14 cellular contexts compared by ENCODE assay signal in genomic region chr18:2686349-2686968, GRCh38. TPM values are rescaled to one million over a fixed set of nuclear protein-coding genes. Genes with fewer than 3 reads are reported as not detected.
DNase-seq lines count a peak whose midpoint lies in the region; ATAC-seq and TF ChIP-seq lines count a peak whose summit lies in the region.
"Had no signal": no experiment of that assay in that cellular context is flagged by ENCODE, and none has a peak within 500 bp of the region (broad histone marks: within the 10 kb centered on the region; RNA-seq: fewer than 3 reads in every experiment).

No MANE protein-coding gene starts in this region.

- peaks cover 42 to 82% (median 46%) of the 10 kb centered on the region in 3 donors for H3K36me3 Mint-ChIP-seq in CD8-positive, alpha-beta memory T cell
- H3K36me3 Mint-ChIP-seq in activated B cell treated with CpG ODN at 0.5 μM for 24 hours (ENCODE audit: low read depth) = peaks cover 79% of the 10 kb centered on the region

- POLR2A ChIA-PET in CD8-positive, alpha-beta memory T cell (lab: Charles Lee) = no interaction called here
- POLR2A ChIA-PET in HEK293 (lab: Yijun Ruan, JAX) = no interaction called here
- POLR2A ChIA-PET in activated B cell treated with CpG ODN at 0.5 μM for 24 hours (lab: Charles Lee) = no interaction called here

- ATAC-seq in activated B cell treated with CpG ODN at 0.5 μM for 24 hours (ENCODE audit: low read depth) (no peak), GM19397 (IDR thresholded peaks at IDR 0.05; ENCODE audit: unreplicated experiment) (no peak), HG02763 (IDR thresholded peaks at IDR 0.05; ENCODE audit: unreplicated experiment) (no peak)
- ATAC-seq: activated naive CD4-positive, alpha-beta T cell treated with anti-CD3 and anti-CD28 coated beads, Interleukin-2, amount 50 U/mL, for 72 hours; sciatic nerve had no signal

- peaks cover 6 to 23% (median 19%) of the 10 kb centered on the region in 5 donors for H3K9me3 Mint-ChIP-seq in CD8-positive, alpha-beta memory T cell
- peaks cover 16% of the 10 kb centered on the region for H3K9me3 Mint-ChIP-seq in activated B cell treated with CpG ODN at 0.5 μM for 24 hours

- intact Hi-C loops in activated B cell treated with CpG ODN at 0.5 μM for 24 hours (cut with micrococcal nuclease) = loop anchor here (2.0 kb wide), 1 partner anchor 46 kb away; no protein-coding TSS in a partner anchor

- CTCF ChIA-PET in CD8-positive, alpha-beta memory T cell (lab: Charles Lee) = no interaction called here
- CTCF ChIA-PET in HEK293 (lab: Yijun Ruan, JAX) = interaction anchor here (0.7 kb wide), 1 partner anchor 453 kb away, joined by 4 read pairs; no protein-coding TSS in a partner anchor
- CTCF ChIA-PET in activated B cell treated with CpG ODN at 0.5 μM for 24 hours (lab: Charles Lee) = no interaction called here

- peaks cover 44% of the 10 kb centered on the region for H3K36me3 ChIP-seq in CD8-positive, alpha-beta memory T cell (ENCODE audit: insufficient read depth, low read length)
- H3K36me3 ChIP-seq in HEK293 (ENCODE audit: control insufficient read depth in 2 of 2, insufficient read depth in 1 of 2, low read length in 2 of 2) = peaks cover 17 to 55% of the 10 kb centered on the region in 2 experiments

- H3K27me3 Mint-ChIP-seq in CD8-positive, alpha-beta memory T cell = no peaks in the 10 kb centered on the region
- H3K27me3 Mint-ChIP-seq in activated B cell treated with CpG ODN at 0.5 μM for 24 hours = no peaks in the 10 kb centered on the region

- H3K9me3 ChIP-seq in CD8-positive, alpha-beta memory T cell (ENCODE audit: low read length) = peaks cover 6% of the 10 kb centered on the region
- H3K9me3 ChIP-seq in HEK293 (ENCODE audit: control insufficient read depth, insufficient read depth, low read depth, low read length) = no peaks in the 10 kb centered on the region; the same call in 1 of the 2 replicates
- H3K9me3 ChIP-seq: thoracic aorta had no signal

- H3K4me3 ChIP-seq in CD8-positive, alpha-beta memory T cell (ENCODE audit: low read length) = no peak overlapping the region
- no peak overlapping the region for H3K4me3 ChIP-seq in HEK293 (ENCODE audit: low read depth, low read length)
- H3K4me3 ChIP-seq: thoracic aorta had no signal

- TF ChIP-seq CTCF in HEK293 (tag by site-specific recombination; IDR thresholded peaks at IDR 0.05) (no peak), activated B cell treated with CpG ODN at 0.5 μM for 24 hours (IDR thresholded peaks at IDR 0.05) (no peak)

- peaks cover 54% of the 10 kb centered on the region for H3K4me1 ChIP-seq in CD8-positive, alpha-beta memory T cell (ENCODE audit: insufficient read depth, low read length)
- H3K4me1 ChIP-seq in HEK293 (ENCODE audit: control insufficient read depth, insufficient read depth, low read length) = peaks cover 3% of the 10 kb centered on the region; the same call in 1 of the 2 replicates

- no peaks in the 10 kb centered on the region for H3K27me3 ChIP-seq in CD8-positive, alpha-beta memory T cell (ENCODE audit: insufficient read depth, low read length, poor library complexity, severe bottlenecking)

- H3K4me1 Mint-ChIP-seq in CD8-positive, alpha-beta memory T cell = peaks cover 69 to 83% (median 80%) of the 10 kb centered on the region in 3 donors
- H3K4me1 Mint-ChIP-seq in activated B cell treated with CpG ODN at 0.5 μM for 24 hours = peaks cover 58% of the 10 kb centered on the region

- no peak for DNase-seq in CD8-positive, alpha-beta memory T cell
- no peak for DNase-seq in activated B cell treated with CpG ODN at 0.5 μM for 24 hours
- peak; percentile 19 for DNase-seq in left kidney (ENCODE audit: low read depth, low spot score)
- no peak for DNase-seq in activated gamma-delta T cell (lab: John Stamatoyannopoulos, UW)
- no peak for DNase-seq in LoVo (ENCODE audit: low spot score)
- DNase-seq: MV-4-11, SIG-M5 had no signal

- no peak overlapping the region for H3K27ac ChIP-seq in CD8-positive, alpha-beta memory T cell (ENCODE audit: low read depth, low read length)
- H3K27ac ChIP-seq in HEK293 (ENCODE audit: extremely low read depth, low read depth, low read length) = no peak overlapping the region
- H3K27ac ChIP-seq: HL-60, thoracic aorta had no signal

- H3K4me3 Mint-ChIP-seq in CD8-positive, alpha-beta memory T cell = peak overlapping the region in 5 of 7 donors; percentile 34 to 52 (median 44)
- peak overlapping the region; percentile 63 for H3K4me3 Mint-ChIP-seq in activated B cell treated with CpG ODN at 0.5 μM for 24 hours

- H3K27ac Mint-ChIP-seq in CD8-positive, alpha-beta memory T cell = peak overlapping the region in 6 of 8 donors; percentile 34 to 70 (median 46)
- peak overlapping the region; percentile 83 for H3K27ac Mint-ChIP-seq in activated B cell treated with CpG ODN at 0.5 μM for 24 hours

TF ChIP-seq in HEK293, 187 proteins besides CTCF, POLR2A, EP300 and RAD21:
- TF ChIP-seq MYNN (tag by site-specific recombination; IDR thresholded peaks at IDR 0.05; ENCODE audit: borderline replicate concordance) (no peak), ZFP69B (tag by site-specific recombination; IDR thresholded peaks at IDR 0.05) (no peak), ZNF16 (tag by site-specific recombination; IDR thresholded peaks at IDR 0.05; ENCODE audit: low read depth) (no peak), SETDB1 (IDR thresholded peaks at IDR 0.05; ENCODE audit: insufficient read length, low read length) (no peak), ZNF610 (tag by site-specific recombination; IDR thresholded peaks at IDR 0.05; ENCODE audit: borderline replicate concordance) (0 out of 2 replicates have a peak, but pooled peaks have one; percentile 31), SP3 (tag by site-specific recombination; IDR thresholded peaks at IDR 0.05) (no peak), ZNF747 (tag by site-specific recombination; IDR thresholded peaks at IDR 0.05) (no peak), KLF10 (tag by site-specific recombination; IDR thresholded peaks at IDR 0.05) (no peak), ZNF266 (tag by site-specific recombination; IDR thresholded peaks at IDR 0.05; ENCODE audit: low read depth) (no peak), PRDM4 (tag by site-specific recombination; IDR thresholded peaks at IDR 0.05) (no peak), ZBTB7A (tag by site-specific recombination; IDR thresholded peaks at IDR 0.05; ENCODE audit: low read depth) (no peak), ZSCAN30 (tag by site-specific recombination; IDR thresholded peaks at IDR 0.05) (no peak), ZNF114 (tag by site-specific recombination; IDR thresholded peaks at IDR 0.05) (no peak), ZNF501 (tag by site-specific recombination; IDR thresholded peaks at IDR 0.05) (no peak), KLF9 (tag by site-specific recombination; IDR thresholded peaks at IDR 0.05; ENCODE audit: low read depth) (no peak), INSM2 (tag by site-specific recombination; IDR thresholded peaks at IDR 0.05) (no peak), ZBTB17 (tag by site-specific recombination; IDR thresholded peaks at IDR 0.05) (no peak), ZNF558 (tag by site-specific recombination; IDR thresholded peaks at IDR 0.05) (0 out of 2 replicates have a peak, but pooled peaks have one; percentile 53)

RNA-seq across cellular contexts. Expression of gene SMCHD1, which starts 30.9 kb away (rescaled TPM):
- 10 to 100 TPM; 89.5 to 93.7 TPM for total RNA-seq in CD8-positive, alpha-beta memory T cell
- 42.9 TPM for polyA plus RNA-seq in CD8-positive, alpha-beta memory T cell
- total RNA-seq in activated B cell treated with CpG ODN at 0.5 μM for 24 hours = 111 and 144 TPM in 2 replicates
